ENCODE assay signal across 2 cellular contexts in genomic region chr9:130972957-130973685, GRCh38.
A peak's percentile ranks its signal among the peaks of the same experiment; 100 is the strongest.
TF ChIP-seq lines count a peak whose summit lies in the region.

No MANE protein-coding gene starts in this region.

TF ChIP-seq in A549, 52 proteins besides CTCF, POLR2A, EP300 and RAD21:
- no peak for TF ChIP-seq HOXB13 (CRISPR knock-in tag; IDR thresholded peaks at IDR 0.05; ENCODE audit: low read depth)
- no peak for TF ChIP-seq HEYL (CRISPR knock-in tag; IDR thresholded peaks at IDR 0.05)
- no peak for TF ChIP-seq MAFK (IDR thresholded peaks at IDR 0.05; ENCODE audit: partially characterized antibody)
- TF ChIP-seq NFE2L2 (conservative IDR thresholded peaks at IDR 0.05; ENCODE audit: low read length) = no peak
- no peak for TF ChIP-seq BHLHE40 (IDR thresholded peaks at IDR 0.05; ENCODE audit: low read depth, low read length)
- no peak for TF ChIP-seq USF2 (IDR thresholded peaks at IDR 0.05)
- TF ChIP-seq FOXS1 (CRISPR knock-in tag; IDR thresholded peaks at IDR 0.05) = no peak
- no peak for TF ChIP-seq MYC (IDR thresholded peaks at IDR 0.05; ENCODE audit: borderline replicate concordance, low read length)
- TF ChIP-seq, protein P1, sequence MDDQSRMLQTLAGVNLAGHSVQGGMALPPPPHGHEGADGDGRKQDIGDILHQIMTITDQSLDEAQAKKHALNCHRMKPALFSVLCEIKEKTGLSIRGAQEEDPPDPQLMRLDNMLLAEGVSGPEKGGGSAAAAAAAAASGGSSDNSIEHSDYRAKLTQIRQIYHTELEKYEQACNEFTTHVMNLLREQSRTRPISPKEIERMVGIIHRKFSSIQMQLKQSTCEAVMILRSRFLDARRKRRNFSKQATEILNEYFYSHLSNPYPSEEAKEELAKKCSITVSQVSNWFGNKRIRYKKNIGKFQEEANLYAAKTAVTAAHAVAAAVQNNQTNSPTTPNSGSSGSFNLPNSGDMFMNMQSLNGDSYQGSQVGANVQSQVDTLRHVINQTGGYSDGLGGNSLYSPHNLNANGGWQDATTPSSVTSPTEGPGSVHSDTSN (IDR thresholded peaks at IDR 0.05) = no peak
- TF ChIP-seq HOXB5 (CRISPR knock-in tag; IDR thresholded peaks at IDR 0.05) = no peak

TF ChIP-seq in K562, 482 proteins besides CTCF, POLR2A, EP300 and RAD21:
- TF ChIP-seq HDGF (IDR thresholded peaks at IDR 0.05) (no peak), ZNF224 (CRISPR knock-in tag; IDR thresholded peaks at IDR 0.05) (no peak)
- TF ChIP-seq, protein P2, sequence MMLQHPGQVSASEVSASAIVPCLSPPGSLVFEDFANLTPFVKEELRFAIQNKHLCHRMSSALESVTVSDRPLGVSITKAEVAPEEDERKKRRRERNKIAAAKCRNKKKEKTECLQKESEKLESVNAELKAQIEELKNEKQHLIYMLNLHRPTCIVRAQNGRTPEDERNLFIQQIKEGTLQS (IDR thresholded peaks at IDR 0.05) = no peak
- TF ChIP-seq, protein P2 (CRISPR knock-in tag; conservative IDR thresholded peaks at IDR 0.05) = 0 out of 2 replicates have a peak, but pooled peaks have one; percentile 26
